ENCODE assay signal across 7 cellular contexts in the genomic region with DNA sequence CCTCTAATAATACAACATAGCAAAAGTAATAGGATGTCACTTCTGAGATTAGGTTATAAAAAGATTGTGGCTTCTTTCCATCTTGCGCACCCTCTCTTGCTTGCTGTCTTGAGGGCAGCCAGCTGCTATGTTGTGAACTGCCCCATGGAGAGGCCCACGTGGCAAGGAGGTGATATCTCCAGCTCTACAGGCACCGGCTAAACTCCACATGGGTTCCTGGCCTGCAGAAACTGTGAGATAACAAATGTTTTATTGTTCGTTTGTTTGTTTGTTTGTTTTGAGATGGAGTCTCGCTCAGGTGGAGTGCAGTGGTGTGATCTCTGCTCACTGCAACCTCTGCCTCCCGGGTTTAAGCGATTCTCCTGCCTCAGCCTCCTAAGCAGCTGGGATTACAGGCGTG. TPM values are rescaled to one million over a fixed set of nuclear protein-coding genes. Genes with fewer than 3 reads are reported as not detected.
"Had no signal": no experiment of that assay in that cellular context is flagged by ENCODE, and none has a peak within 500 bp of the region (broad histone marks: within the 10 kb centered on the region; RNA-seq: fewer than 3 reads in every experiment).

No MANE protein-coding gene starts in this region.

- H3K36me3 ChIP-seq: HAP-1 had no signal

- H3K27ac ChIP-seq: GM23248 had no signal

- H2AFZ ChIP-seq: GM23248 had no signal

- H3K9me3 ChIP-seq: HAP-1 had no signal

- ATAC-seq: HCT116 had no signal

- DNase-seq: GM23248, GOT3, H7, KG1 had no signal

- H3K9ac ChIP-seq: GM23248 had no signal

- H3K4me1 ChIP-seq: HAP-1 had no signal

- H3K4me3 ChIP-seq: GM23248, HAP-1 had no signal

RNA-seq across cellular contexts. Expression of a gene that starts 38.0 kb away (rescaled TPM):
- total RNA-seq: HT-29 had no signal
